In the genomic region with DNA sequence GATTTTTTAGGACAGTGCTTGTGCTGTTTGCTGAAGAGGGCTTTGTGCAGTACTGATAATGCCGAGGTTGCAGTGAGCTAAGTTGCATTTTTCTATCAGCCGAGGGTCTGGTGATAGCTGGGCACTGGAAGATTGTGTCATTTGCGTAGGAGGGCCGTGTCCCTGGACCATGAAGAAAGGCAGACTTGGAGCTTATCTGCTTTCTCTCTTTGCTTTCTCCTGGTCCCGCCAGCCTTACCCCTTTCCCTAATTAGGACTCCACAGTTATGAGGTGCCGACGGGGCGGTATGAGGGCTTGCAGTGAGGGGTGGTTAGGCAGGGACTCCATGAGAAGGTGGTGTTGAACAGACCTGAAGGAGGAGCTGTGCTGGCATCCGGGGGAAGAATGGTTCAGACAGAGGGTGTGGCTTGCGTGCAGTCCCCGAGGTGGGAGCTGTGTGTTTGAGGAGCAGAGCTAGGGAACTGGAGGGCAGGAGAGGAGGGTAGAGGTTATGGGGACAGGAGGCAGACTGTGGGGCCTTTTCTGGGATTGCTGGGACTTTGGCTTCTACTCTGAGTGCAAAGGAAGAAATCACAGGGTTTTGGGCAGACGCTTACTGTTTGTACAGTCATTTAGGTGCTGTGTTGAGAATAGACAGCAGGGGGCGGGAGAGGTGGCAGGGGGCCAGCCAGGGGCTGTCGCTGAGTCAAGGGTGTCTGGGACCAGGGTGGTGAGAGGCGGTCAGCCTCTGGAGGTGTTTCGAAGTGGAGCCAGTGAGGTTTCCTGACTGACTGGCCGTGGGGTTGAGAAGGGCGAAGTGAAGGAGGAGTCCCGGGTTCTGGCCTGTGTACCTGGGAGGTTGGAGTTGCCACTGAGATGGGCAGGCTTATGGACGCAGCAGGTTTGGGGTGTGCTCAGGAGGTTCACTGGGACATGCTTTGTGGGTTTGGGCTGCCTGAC, we compare ENCODE assay signal across 8 cellular contexts. TPM values are rescaled to one million over a fixed set of nuclear protein-coding genes. Genes with fewer than 3 reads are reported as not detected.
DNase-seq lines count a peak whose midpoint lies in the region; ATAC-seq and TF ChIP-seq lines count a peak whose summit lies in the region.

No MANE protein-coding gene starts in this region.

- H3K27me3 ChIP-seq in left ventricle myocardium inferior (ENCODE audit: low read depth) (no peaks in the 10 kb centered on the region), smooth muscle cell (ENCODE audit: low read depth) (no peaks in the 10 kb centered on the region)

- H4K20me1 ChIP-seq in smooth muscle cell (ENCODE audit: low read depth), result no peaks in the 10 kb centered on the region

- H3K4me1 Mint-ChIP-seq in activated naive CD4-positive, alpha-beta T cell treated with anti-CD3 and anti-CD28 coated beads for 36 hours (ENCODE audit: low read depth), result peaks cover 11% of the 10 kb centered on the region

- ATAC-seq in HG03108 (IDR thresholded peaks at IDR 0.05; ENCODE audit: unreplicated experiment), result peak; percentile 87

- in situ Hi-C loops in SK-MEL-5 (cut with HindIII; ENCODE audit: low pct_unique_long_range_greater_than_20kb, low sequenced_read_pairs), result no loop called here

- H3K36me3 ChIP-seq in left ventricle myocardium inferior (peaks cover 2% of the 10 kb centered on the region), smooth muscle cell (ENCODE audit: low read depth) (no peaks in the 10 kb centered on the region)

- no peak overlapping the region for H3K27ac Mint-ChIP-seq in activated naive CD4-positive, alpha-beta T cell treated with anti-CD3 and anti-CD28 coated beads for 36 hours

- TF ChIP-seq CTCF in GM12874 (IDR thresholded peaks at IDR 0.05; ENCODE audit: insufficient read depth, low read depth, low read length) (peak; percentile 45; the same call in 1 of the 2 replicates), left ventricle myocardium inferior (IDR thresholded peaks at IDR 0.05; ENCODE audit: borderline replicate concordance) (peak; percentile 70), smooth muscle cell (IDR thresholded peaks at IDR 0.05; ENCODE audit: borderline replicate concordance, insufficient read depth, poor library complexity, severe bottlenecking) (peak; percentile 73)

- CTCF ChIA-PET in activated naive CD4-positive, alpha-beta T cell treated with anti-CD3 and anti-CD28 coated beads for 36 hours (lab: Charles Lee), result interaction anchor here (0.6 to 3.9 kb wide), 16 partner anchors 9 to 280 kb away, joined by 3 to 12 read pairs (median 3); no protein-coding TSS in a partner anchor

- DNase-seq in SK-MEL-5 (ENCODE audit: low read depth, low spot score) (peak; percentile 73), left ventricle myocardium inferior (peak; percentile 71), smooth muscle cell (lab: John Stamatoyannopoulos, UW; ENCODE audit: unreplicated experiment) (peak; percentile 61), ureter (ENCODE audit: low spot score) (no peak), pons (ENCODE audit: low spot score) (no peak)
- peak; percentile 81 for DNase-seq in activated naive CD4-positive, alpha-beta T cell treated with anti-CD3 and anti-CD28 coated beads for 36 hours

- 22% methylated on average over 20 of the region's 20 CpGs for WGBS in smooth muscle cell (ENCODE audit: low lambda C conversion rate)

- H3K36me3 Mint-ChIP-seq in activated naive CD4-positive, alpha-beta T cell treated with anti-CD3 and anti-CD28 coated beads for 36 hours (ENCODE audit: low read depth), result no peaks in the 10 kb centered on the region

- H3K79me2 ChIP-seq in smooth muscle cell (ENCODE audit: low read depth), result no peaks in the 10 kb centered on the region

- peak overlapping the region; percentile 69 for H3K4me3 Mint-ChIP-seq in activated naive CD4-positive, alpha-beta T cell treated with anti-CD3 and anti-CD28 coated beads for 36 hours

- H3K9me3 ChIP-seq in left ventricle myocardium inferior (replicated peaks) (no peaks in the 10 kb centered on the region), smooth muscle cell (replicated peaks; ENCODE audit: low read depth) (no peaks in the 10 kb centered on the region)

- intact Hi-C loops in activated naive CD4-positive, alpha-beta T cell treated with anti-CD3 and anti-CD28 coated beads for 36 hours (cut with micrococcal nuclease), result loop anchor here (1.0 to 5.0 kb wide), 4 partner anchors 98 to 728 kb away; no protein-coding TSS in a partner anchor
- intact Hi-C loops in left ventricle myocardium inferior (cut with micrococcal nuclease), result no loop called here

- peaks cover 13% of the 10 kb centered on the region for H3F3A ChIP-seq in smooth muscle cell (ENCODE audit: low read depth)

- H2AFZ ChIP-seq in smooth muscle cell (ENCODE audit: low read depth), result no peak overlapping the region

- peak overlapping the region; percentile 40 for H3K9ac ChIP-seq in smooth muscle cell (ENCODE audit: low read depth)

- peak overlapping the region; percentile 73 for H3K27ac ChIP-seq in left ventricle myocardium inferior (replicated peaks)
- peak overlapping the region; percentile 83 for H3K27ac ChIP-seq in smooth muscle cell (ENCODE audit: low read depth)

- H3K4me3 ChIP-seq in left ventricle myocardium inferior (peak overlapping the region; percentile 27), smooth muscle cell (peak overlapping the region; percentile 33)

- H3K4me2 ChIP-seq in smooth muscle cell, result peak overlapping the region; percentile 82

- no peaks in the 10 kb centered on the region for H3K9me3 Mint-ChIP-seq in activated naive CD4-positive, alpha-beta T cell treated with anti-CD3 and anti-CD28 coated beads for 36 hours

- no peaks in the 10 kb centered on the region for H3K27me3 Mint-ChIP-seq in activated naive CD4-positive, alpha-beta T cell treated with anti-CD3 and anti-CD28 coated beads for 36 hours (ENCODE audit: low read depth)

- H3K4me1 ChIP-seq in left ventricle myocardium inferior, result peaks cover 60% of the 10 kb centered on the region
- peaks cover 3% of the 10 kb centered on the region for H3K4me1 ChIP-seq in smooth muscle cell (ENCODE audit: low read depth)

RNA-seq across cellular contexts. Expression of gene PRF1, which starts 43.4 kb away (rescaled TPM):
- not detected in 2 replicates for total RNA-seq in SK-MEL-5 (2014; rRNA removed; shearing (Covaris generic))
- polyA plus RNA-seq in SK-MEL-5 (2015; cell fraction: cytosol; rRNA removed), result not detected in 2 replicates
- polyA plus RNA-seq in SK-MEL-5 (2015; cell fraction: nucleus; rRNA removed), result not detected in 2 replicates
- 1 to 10 TPM; 7.5 to 8.2 TPM for total RNA-seq in activated naive CD4-positive, alpha-beta T cell treated with anti-CD3 and anti-CD28 coated beads for 36 hours
- total RNA-seq in left ventricle myocardium inferior (2.6 TPM), smooth muscle cell (not detected in 2 replicates), ureter (4.1 TPM)
- not detected in 2 replicates for polyA plus RNA-seq in smooth muscle cell

Comparison
In these comparisons a context has a peak if more than half of its experiments do, and no peak if none do; other contexts are left out.
1. DNase-seq: peak in SK-MEL-5 (single experiment), activated naive CD4-positive, alpha-beta T cell treated with anti-CD3 and anti-CD28 coated beads for 36 hours (single experiment), left ventricle myocardium inferior (single experiment) and smooth muscle cell (single experiment); none in ureter (single experiment) and pons (single experiment).
2. Peak in every context shown above with its lines, with median percentiles within 50 percentile points of each other: CTCF ChIP-seq.